8 cellular contexts compared by ENCODE assay signal in the genomic region with DNA sequence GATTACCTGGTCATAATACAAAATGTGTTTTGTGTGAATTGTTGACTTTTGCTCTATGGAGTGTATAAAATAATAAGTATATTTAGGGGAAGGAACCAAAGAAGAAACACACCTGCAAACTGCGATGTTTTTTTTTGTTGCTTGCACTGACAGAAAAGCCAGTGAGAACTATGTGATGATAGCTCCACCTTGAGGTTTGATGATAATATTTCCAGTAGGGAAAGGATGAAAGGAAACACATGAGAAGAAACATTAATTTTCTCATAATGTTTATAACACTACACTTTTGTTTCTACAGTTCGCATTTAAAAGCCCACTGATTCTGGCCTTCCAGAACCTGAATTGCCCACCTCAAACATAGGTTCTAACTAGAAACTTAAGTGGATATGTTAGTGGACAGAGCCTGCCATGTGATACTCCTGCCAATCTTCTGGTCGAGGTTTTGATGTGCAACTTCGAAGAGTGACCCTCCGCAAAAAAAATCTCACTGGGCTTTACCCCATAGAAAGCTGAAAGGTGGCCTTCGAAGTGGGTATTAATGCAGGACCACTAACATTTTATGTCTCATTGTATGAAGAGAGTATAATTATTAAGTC.
DNase-seq lines count a peak whose midpoint lies in the region; ATAC-seq and TF ChIP-seq lines count a peak whose summit lies in the region.

No MANE protein-coding gene starts in this region.

- no peaks in the 10 kb centered on the region for H3K4me1 ChIP-seq in upper lobe of left lung

- ATAC-seq in left ventricle myocardium superior (peak; percentile 69), upper lobe of left lung (ENCODE audit: low FRiP score in 2 of 2) (no peak), GM19023 (IDR thresholded peaks at IDR 0.05; ENCODE audit: unreplicated experiment) (no peak)

- no peak for TF ChIP-seq POLR2A in upper lobe of left lung (IDR thresholded peaks at IDR 0.05)

- TF ChIP-seq CTCF in upper lobe of left lung (IDR thresholded peaks at IDR 0.05) = peak in 4 of 6 experiments; percentile 27 to 47 (median 40)

- H3K4me3 ChIP-seq in SK-N-MC (peak overlapping the region; percentile 25), upper lobe of left lung (no peak overlapping the region)

- H3K27ac ChIP-seq in SK-N-MC (peak overlapping the region; percentile 71), upper lobe of left lung (no peak overlapping the region)

- TF ChIP-seq EP300 in upper lobe of left lung (IDR thresholded peaks at IDR 0.05) = no peak

- H3K9me3 ChIP-seq in SK-N-MC (ENCODE audit: low read depth, low read length) (no peaks in the 10 kb centered on the region), upper lobe of left lung (no peaks in the 10 kb centered on the region)

- intact Hi-C loops in left ventricle myocardium superior (cut with micrococcal nuclease) = loop anchor here (10.0 kb wide), 1 partner anchor 603 kb away; no protein-coding TSS in a partner anchor

- H3K9ac ChIP-seq in SK-N-MC (ENCODE audit: insufficient read length) = peak overlapping the region; percentile 47

- H3K36me3 ChIP-seq in SK-N-MC (ENCODE audit: insufficient read depth, low read length) (no peaks in the 10 kb centered on the region), upper lobe of left lung (no peaks in the 10 kb centered on the region)

- H3K27me3 ChIP-seq in upper lobe of left lung = no peaks in the 10 kb centered on the region

- WGBS in upper lobe of left lung, 2 donors = 45 to 59% methylated on average over 6 of the region's 6 CpGs

- DNase-seq in DMS79 treated with DMSO at 0.1 percent for 48 hours (lab: John Stamatoyannopoulos, UW) (peak; percentile 71), Kasumi-1 (lab: John Stamatoyannopoulos, UW) (peak; percentile 26 to 45), SK-N-MC (ENCODE audit: low read depth, low spot score) (no peak), left ventricle myocardium superior (no peak), upper lobe of left lung (no peak), 8988T (no peak), mucosa of gallbladder (ENCODE audit: low spot score) (no peak)

Comparison
In these comparisons a context has a peak if more than half of its experiments do, and no peak if none do; other contexts are left out.
1. DNase-seq: peak in DMS79 treated with DMSO at 0.1 percent for 48 hours (single experiment) and Kasumi-1 (2 of 2); none in SK-N-MC (single experiment), left ventricle myocardium superior (single experiment), upper lobe of left lung (0 of 2), 8988T (single experiment) and mucosa of gallbladder (single experiment).